ENCODE assay signal across 11 cellular contexts in the genomic region with DNA sequence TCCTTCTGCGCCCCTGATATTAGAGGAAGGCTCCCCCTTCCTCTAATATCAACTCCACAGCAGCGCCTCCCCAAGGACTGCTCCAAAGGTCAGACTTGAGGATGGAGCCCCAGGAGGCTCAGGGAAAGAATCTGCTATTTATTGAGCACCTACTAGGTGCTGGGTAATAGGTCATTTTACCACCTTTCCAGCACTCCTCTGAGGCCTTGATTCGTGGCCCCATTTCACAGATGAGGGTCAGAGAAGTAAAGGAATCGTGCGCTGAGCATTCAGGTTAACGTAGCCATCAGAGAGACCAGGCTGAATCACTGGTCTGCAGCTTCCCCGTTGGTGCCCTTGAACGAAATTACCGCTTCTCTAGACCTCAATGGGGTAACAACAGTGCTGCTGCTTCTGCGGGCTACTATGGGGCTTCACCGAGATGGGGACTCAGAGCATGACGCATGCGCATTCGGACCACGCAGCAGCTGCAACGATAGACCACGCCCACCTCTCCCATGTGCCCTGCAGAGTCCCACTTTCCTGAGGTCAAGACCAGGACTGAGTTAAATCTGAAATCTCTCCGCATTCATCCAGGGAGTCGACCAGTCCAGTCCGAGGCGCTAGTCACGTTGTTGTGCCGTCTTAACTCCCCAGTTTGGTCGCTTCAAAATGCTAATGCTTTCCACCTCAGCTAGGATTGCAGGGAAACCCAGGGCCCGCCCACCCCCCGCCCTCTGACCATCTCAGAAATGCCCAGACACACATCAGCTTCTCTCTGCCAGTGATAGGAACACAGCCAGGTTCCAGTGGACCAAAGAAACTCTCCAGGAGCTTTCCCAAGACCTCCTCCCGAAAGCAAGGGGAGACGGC. TPM values are rescaled to one million over a fixed set of nuclear protein-coding genes. Genes with fewer than 3 reads are reported as not detected.
DNase-seq lines count a peak whose midpoint lies in the region; ATAC-seq and TF ChIP-seq lines count a peak whose summit lies in the region.
"Had no signal": no experiment of that assay in that cellular context is flagged by ENCODE, and none has a peak within 500 bp of the region (broad histone marks: within the 10 kb centered on the region; RNA-seq: fewer than 3 reads in every experiment).

No MANE protein-coding gene starts in this region.

- H3K36me3 ChIP-seq in Caco-2 (ENCODE audit: control insufficient read depth, insufficient read depth, low read length) = no peaks in the 10 kb centered on the region
- H3K36me3 ChIP-seq: pancreas had no signal

- H3K4me3 Mint-ChIP-seq in stimulated activated effector memory CD8-positive, alpha-beta T cell treated with anti-CD3 and anti-CD28 coated beads, Interleukin-12 subunit alpha, Interleukin-12 subunit beta, amount 100 ng/mL, for 72 hours = no peak overlapping the region
- no peak overlapping the region for H3K4me3 Mint-ChIP-seq in Caco-2 (ENCODE audit: unreplicated experiment)
- H3K4me3 Mint-ChIP-seq: activated T-helper 1 cell treated with anti-CD3 and anti-CD28 coated beads, Interleukin-12 subunit alpha, Interleukin-12 subunit beta, Interleukin-2, Interleukin-4 antibody, amounts not matched to agents 30 ng/mL and 10 ng/mL and 1 ng/mL, durations not matched to agents 14 hours and 24 hours and 36 hours had no signal

- no peaks in the 10 kb centered on the region for H3K9me3 ChIP-seq in Caco-2
- H3K9me3 ChIP-seq: pancreas had no signal

- H3K4me1 ChIP-seq in Caco-2 = peaks cover 38% of the 10 kb centered on the region

- BruUV-seq in Caco-2 (replicated peaks; lab: Mats Ljungman, UMichigan) = no TSS peak

- H3K9me3 Mint-ChIP-seq in stimulated activated effector memory CD8-positive, alpha-beta T cell treated with anti-CD3 and anti-CD28 coated beads, Interleukin-12 subunit alpha, Interleukin-12 subunit beta, amount 100 ng/mL, for 72 hours = no peaks in the 10 kb centered on the region
- no peaks in the 10 kb centered on the region for H3K9me3 Mint-ChIP-seq in Caco-2 (ENCODE audit: unreplicated experiment)
- H3K9me3 Mint-ChIP-seq: activated T-helper 1 cell treated with anti-CD3 and anti-CD28 coated beads, Interleukin-12 subunit alpha, Interleukin-12 subunit beta, Interleukin-2, Interleukin-4 antibody, amounts not matched to agents 30 ng/mL and 10 ng/mL and 1 ng/mL, durations not matched to agents 14 hours and 24 hours and 36 hours had no signal

- H3K4me1 Mint-ChIP-seq in stimulated activated effector memory CD8-positive, alpha-beta T cell treated with anti-CD3 and anti-CD28 coated beads, Interleukin-12 subunit alpha, Interleukin-12 subunit beta, amount 100 ng/mL, for 72 hours = no peaks in the 10 kb centered on the region
- H3K4me1 Mint-ChIP-seq in Caco-2 (ENCODE audit: low read depth, unreplicated experiment) = peaks cover 24% of the 10 kb centered on the region

- peak; percentile 42 for DNase-seq in activated CD4-positive, alpha-beta T cell treated with anti-CD3 and anti-CD28 coated beads for 48 hours
- no peak for DNase-seq in activated CD4-positive, alpha-beta T cell treated with anti-CD3 and anti-CD28 coated beads for 4 hours
- peak; percentile 28 for DNase-seq in astrocyte of the spinal cord (ENCODE audit: low read depth, low spot score)
- DNase-seq in iPS-NIHi7 (ENCODE audit: extremely low spot score) = peak; percentile 95
- DNase-seq in stimulated activated effector memory CD8-positive, alpha-beta T cell treated with anti-CD3 and anti-CD28 coated beads, Interleukin-12 subunit alpha, Interleukin-12 subunit beta, amount 100 ng/mL, for 72 hours (ENCODE audit: low spot score in 2 of 2) = peak in 1 of 2 donors; percentile 61
- DNase-seq in Caco-2 = no peak
- DNase-seq: NCI-H2029 had no signal

- ATAC-seq in stimulated activated effector memory CD8-positive, alpha-beta T cell treated with anti-CD3 and anti-CD28 coated beads, Interleukin-12 subunit alpha, Interleukin-12 subunit beta, amount 100 ng/mL, for 72 hours = peak; percentile 45
- ATAC-seq in HG03565 (IDR thresholded peaks at IDR 0.05; ENCODE audit: unreplicated experiment) = no peak
- no peak for ATAC-seq in GM18868 (IDR thresholded peaks at IDR 0.05; ENCODE audit: unreplicated experiment)

- POLR2A ChIA-PET in Caco-2 (lab: Charles Lee) = no interaction called here

- in situ Hi-C loops in astrocyte of the spinal cord (cut with HindIII; ENCODE audit: low sequenced_read_pairs) = no loop called here

- no peaks in the 10 kb centered on the region for H3K36me3 Mint-ChIP-seq in stimulated activated effector memory CD8-positive, alpha-beta T cell treated with anti-CD3 and anti-CD28 coated beads, Interleukin-12 subunit alpha, Interleukin-12 subunit beta, amount 100 ng/mL, for 72 hours
- H3K36me3 Mint-ChIP-seq in Caco-2 (ENCODE audit: insufficient read depth, unreplicated experiment) = no peaks in the 10 kb centered on the region

- H3K27me3 ChIP-seq in Caco-2 (replicated peaks; ENCODE audit: control insufficient read depth, insufficient read depth, low read length) = no peaks in the 10 kb centered on the region
- H3K27me3 ChIP-seq: pancreas had no signal

- CTCF ChIA-PET in Caco-2 (lab: Charles Lee) = no interaction called here

- intact Hi-C loops in Caco-2 (cut with micrococcal nuclease; ENCODE audit: unreplicated experiment) = no loop called here

- no peak for TF ChIP-seq CTCF in astrocyte of the spinal cord (IDR thresholded peaks at IDR 0.05; ENCODE audit: low read depth, low read length)
- TF ChIP-seq CTCF in Caco-2 (IDR thresholded peaks at IDR 0.05; ENCODE audit: insufficient read depth in 1 of 2, low read depth in 1 of 2, low read length in 1 of 2, severe bottlenecking in 1 of 2, unreplicated experiment in 1 of 2) = no peak

- H3K27ac Mint-ChIP-seq in stimulated activated effector memory CD8-positive, alpha-beta T cell treated with anti-CD3 and anti-CD28 coated beads, Interleukin-12 subunit alpha, Interleukin-12 subunit beta, amount 100 ng/mL, for 72 hours = no peak overlapping the region
- no peak overlapping the region for H3K27ac Mint-ChIP-seq in Caco-2 (ENCODE audit: unreplicated experiment)
- H3K27ac Mint-ChIP-seq: activated T-helper 1 cell treated with anti-CD3 and anti-CD28 coated beads, Interleukin-12 subunit alpha, Interleukin-12 subunit beta, Interleukin-2, Interleukin-4 antibody, amounts not matched to agents 30 ng/mL and 10 ng/mL and 1 ng/mL, durations not matched to agents 14 hours and 24 hours and 36 hours had no signal

- no peaks in the 10 kb centered on the region for H3K27me3 Mint-ChIP-seq in Caco-2 (ENCODE audit: insufficient read depth, unreplicated experiment)

- no peak overlapping the region for H3K4me3 ChIP-seq in astrocyte of the spinal cord (ENCODE audit: low read depth, low read length)
- H3K4me3 ChIP-seq in Caco-2 (ENCODE audit: low read depth, low read length) = no peak overlapping the region
- H3K4me3 ChIP-seq: pancreas had no signal

RNA-seq across cellular contexts. Expression of gene CAMK2N1, which starts 12.9 kb away (rescaled TPM):
- 47.5 and 55.0 TPM in 2 replicates for total RNA-seq in Caco-2 (2022)

RNA-seq across cellular contexts. Expression of gene MUL1, which starts 34.9 kb away (rescaled TPM):
- 18.3 and 18.7 TPM in 2 replicates for total RNA-seq in Caco-2 (2022)

Comparison
In these comparisons a context has a peak if more than half of its experiments do, and no peak if none do; other contexts are left out.
1. DNase-seq: peak in activated CD4-positive, alpha-beta T cell treated with anti-CD3 and anti-CD28 coated beads for 48 hours (single experiment), astrocyte of the spinal cord (single experiment) and iPS-NIHi7 (single experiment); none in activated CD4-positive, alpha-beta T cell treated with anti-CD3 and anti-CD28 coated beads for 4 hours (0 of 2) and Caco-2 (0 of 2).